Comparison of ENCODE assay signal across 1 cellular context in the genomic region with DNA sequence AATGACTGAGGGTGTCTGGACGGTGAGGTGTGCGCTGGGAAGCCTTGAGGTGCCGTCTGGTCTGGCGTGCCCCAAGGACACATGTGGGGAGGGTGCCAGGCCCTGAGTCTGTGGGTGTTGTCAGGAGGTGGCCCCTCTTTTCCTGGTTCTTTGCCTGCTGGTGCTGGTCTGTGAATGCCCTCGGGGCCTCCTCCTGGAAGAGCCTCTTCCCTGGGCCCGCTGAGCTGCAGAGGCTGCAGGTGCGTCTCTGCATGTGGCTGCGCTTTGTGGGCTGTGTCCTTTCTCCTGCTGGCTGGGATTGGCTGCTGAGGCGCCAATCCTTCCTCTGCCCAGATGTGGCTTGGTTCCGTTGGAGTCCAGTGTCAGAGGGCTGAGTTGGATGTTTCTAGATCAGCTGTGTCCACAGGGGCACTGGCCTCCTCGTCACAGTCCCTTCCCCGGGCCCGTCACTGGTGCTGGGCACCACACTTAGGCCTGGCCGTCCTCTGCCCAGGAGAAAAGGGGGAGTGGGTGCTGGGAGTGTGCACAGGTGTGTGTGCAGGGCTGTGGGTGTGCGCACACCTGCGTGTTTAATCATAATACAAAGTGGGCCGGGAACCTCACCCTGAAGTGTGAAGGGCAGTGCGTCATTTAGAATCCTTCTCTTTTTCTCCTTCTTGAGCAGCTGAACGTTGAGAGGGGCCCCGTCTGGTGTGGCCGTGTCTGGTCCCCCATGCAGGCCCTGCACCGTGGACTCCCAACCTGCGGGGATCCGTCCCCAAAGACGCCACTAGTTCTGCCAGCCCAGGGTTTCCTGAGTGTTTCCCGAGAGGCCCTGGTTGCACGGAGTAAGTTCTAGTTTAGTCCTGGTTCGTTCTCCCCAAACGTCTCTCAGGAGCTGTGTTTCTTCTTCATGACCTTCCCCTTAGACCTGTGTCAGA.
TF ChIP-seq lines count a peak whose summit lies in the region.

No MANE protein-coding gene starts in this region.

TF ChIP-seq in HepG2, 621 proteins besides CTCF, POLR2A, EP300 and RAD21:
- TF ChIP-seq, protein P1, sequence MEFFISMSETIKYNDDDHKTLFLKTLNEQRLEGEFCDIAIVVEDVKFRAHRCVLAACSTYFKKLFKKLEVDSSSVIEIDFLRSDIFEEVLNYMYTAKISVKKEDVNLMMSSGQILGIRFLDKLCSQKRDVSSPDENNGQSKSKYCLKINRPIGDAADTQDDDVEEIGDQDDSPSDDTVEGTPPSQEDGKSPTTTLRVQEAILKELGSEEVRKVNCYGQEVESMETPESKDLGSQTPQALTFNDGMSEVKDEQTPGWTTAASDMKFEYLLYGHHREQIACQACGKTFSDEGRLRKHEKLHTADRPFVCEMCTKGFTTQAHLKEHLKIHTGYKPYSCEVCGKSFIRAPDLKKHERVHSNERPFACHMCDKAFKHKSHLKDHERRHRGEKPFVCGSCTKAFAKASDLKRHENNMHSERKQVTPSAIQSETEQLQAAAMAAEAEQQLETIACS (CRISPR knock-in tag; IDR thresholded peaks at IDR 0.05) = no peak
- TF ChIP-seq, protein P2, sequence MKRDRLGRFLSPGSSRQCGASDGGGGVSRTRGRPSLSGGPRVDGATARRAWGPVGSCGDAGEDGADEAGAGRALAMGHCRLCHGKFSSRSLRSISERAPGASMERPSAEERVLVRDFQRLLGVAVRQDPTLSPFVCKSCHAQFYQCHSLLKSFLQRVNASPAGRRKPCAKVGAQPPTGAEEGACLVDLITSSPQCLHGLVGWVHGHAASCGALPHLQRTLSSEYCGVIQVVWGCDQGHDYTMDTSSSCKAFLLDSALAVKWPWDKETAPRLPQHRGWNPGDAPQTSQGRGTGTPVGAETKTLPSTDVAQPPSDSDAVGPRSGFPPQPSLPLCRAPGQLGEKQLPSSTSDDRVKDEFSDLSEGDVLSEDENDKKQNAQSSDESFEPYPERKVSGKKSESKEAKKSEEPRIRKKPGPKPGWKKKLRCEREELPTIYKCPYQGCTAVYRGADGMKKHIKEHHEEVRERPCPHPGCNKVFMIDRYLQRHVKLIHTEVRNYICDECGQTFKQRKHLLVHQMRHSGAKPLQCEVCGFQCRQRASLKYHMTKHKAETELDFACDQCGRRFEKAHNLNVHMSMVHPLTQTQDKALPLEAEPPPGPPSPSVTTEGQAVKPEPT (CRISPR knock-in tag; IDR thresholded peaks at IDR 0.05; ENCODE audit: low read depth) = no peak
- no peak for TF ChIP-seq ZFP37 (CRISPR knock-in tag; IDR thresholded peaks at IDR 0.05; ENCODE audit: borderline replicate concordance)
- TF ChIP-seq, protein P3, sequence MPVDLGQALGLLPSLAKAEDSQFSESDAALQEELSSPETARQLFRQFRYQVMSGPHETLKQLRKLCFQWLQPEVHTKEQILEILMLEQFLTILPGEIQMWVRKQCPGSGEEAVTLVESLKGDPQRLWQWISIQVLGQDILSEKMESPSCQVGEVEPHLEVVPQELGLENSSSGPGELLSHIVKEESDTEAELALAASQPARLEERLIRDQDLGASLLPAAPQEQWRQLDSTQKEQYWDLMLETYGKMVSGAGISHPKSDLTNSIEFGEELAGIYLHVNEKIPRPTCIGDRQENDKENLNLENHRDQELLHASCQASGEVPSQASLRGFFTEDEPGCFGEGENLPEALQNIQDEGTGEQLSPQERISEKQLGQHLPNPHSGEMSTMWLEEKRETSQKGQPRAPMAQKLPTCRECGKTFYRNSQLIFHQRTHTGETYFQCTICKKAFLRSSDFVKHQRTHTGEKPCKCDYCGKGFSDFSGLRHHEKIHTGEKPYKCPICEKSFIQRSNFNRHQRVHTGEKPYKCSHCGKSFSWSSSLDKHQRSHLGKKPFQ (CRISPR knock-in tag; IDR thresholded peaks at IDR 0.05; ENCODE audit: insufficient replicate concordance) = no peak
- no peak for TF ChIP-seq HIVEP1 (CRISPR knock-in tag; IDR thresholded peaks at IDR 0.05)
- TF ChIP-seq, protein P4, sequence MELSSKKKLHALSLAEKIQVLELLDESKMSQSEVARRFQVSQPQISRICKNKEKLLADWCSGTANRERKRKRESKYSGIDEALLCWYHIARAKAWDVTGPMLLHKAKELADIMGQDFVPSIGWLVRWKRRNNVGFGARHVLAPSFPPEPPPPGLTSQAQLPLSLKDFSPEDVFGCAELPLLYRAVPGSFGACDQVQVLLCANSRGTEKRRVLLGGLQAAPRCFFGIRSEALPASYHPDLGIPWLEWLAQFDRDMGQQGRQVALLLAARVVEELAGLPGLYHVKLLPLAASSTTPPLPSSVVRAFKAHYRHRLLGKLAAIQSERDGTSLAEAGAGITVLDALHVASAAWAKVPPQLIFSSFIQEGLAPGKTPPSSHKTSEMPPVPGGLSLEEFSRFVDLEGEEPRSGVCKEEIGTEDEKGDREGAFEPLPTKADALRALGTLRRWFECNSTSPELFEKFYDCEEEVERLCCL (CRISPR knock-in tag; IDR thresholded peaks at IDR 0.05; ENCODE audit: borderline replicate concordance) = no peak
- TF ChIP-seq POLR2AphosphoS5 (IDR thresholded peaks at IDR 0.05; ENCODE audit: low read depth, low read length) = no peak
- TF ChIP-seq, protein P5, sequence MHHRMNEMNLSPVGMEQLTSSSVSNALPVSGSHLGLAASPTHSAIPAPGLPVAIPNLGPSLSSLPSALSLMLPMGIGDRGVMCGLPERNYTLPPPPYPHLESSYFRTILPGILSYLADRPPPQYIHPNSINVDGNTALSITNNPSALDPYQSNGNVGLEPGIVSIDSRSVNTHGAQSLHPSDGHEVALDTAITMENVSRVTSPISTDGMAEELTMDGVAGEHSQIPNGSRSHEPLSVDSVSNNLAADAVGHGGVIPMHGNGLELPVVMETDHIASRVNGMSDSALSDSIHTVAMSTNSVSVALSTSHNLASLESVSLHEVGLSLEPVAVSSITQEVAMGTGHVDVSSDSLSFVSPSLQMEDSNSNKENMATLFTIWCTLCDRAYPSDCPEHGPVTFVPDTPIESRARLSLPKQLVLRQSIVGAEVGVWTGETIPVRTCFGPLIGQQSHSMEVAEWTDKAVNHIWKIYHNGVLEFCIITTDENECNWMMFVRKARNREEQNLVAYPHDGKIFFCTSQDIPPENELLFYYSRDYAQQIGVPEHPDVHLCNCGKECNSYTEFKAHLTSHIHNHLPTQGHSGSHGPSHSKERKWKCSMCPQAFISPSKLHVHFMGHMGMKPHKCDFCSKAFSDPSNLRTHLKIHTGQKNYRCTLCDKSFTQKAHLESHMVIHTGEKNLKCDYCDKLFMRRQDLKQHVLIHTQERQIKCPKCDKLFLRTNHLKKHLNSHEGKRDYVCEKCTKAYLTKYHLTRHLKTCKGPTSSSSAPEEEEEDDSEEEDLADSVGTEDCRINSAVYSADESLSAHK (CRISPR knock-in tag; IDR thresholded peaks at IDR 0.05; ENCODE audit: borderline replicate concordance) = no peak
- no peak for TF ChIP-seq RORA (CRISPR knock-in tag; IDR thresholded peaks at IDR 0.05)
- TF ChIP-seq, protein P6, sequence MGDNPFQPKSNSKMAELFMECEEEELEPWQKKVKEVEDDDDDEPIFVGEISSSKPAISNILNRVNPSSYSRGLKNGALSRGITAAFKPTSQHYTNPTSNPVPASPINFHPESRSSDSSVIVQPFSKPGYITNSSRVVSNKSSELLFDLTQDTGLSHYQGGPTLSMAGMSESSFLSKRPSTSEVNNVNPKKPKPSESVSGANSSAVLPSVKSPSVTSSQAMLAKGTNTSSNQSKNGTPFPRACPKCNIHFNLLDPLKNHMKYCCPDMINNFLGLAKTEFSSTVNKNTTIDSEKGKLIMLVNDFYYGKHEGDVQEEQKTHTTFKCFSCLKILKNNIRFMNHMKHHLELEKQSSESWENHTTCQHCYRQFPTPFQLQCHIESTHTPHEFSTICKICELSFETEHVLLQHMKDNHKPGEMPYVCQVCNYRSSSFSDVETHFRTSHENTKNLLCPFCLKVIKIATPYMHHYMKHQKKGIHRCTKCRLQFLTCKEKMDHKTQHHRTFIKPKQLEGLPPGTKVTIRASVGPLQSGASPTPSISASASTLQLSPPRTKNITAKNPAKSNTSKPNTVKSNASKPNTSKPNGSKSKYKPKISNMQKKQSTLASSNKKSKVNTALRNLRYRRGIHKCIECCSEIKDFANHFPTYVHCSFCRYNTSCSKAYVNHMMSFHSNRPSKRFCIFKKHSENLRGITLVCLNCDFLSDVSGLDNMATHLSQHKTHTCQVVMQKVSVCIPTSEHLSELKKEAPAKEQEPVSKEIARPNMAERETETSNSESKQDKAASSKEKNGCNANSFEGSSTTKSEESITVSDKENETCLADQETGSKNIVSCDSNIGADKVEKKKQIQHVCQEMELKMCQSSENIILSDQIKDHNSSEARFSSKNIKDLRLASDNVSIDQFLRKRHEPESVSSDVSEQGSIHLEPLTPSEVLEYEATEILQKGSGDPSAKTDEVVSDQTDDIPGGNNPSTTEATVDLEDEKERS (CRISPR knock-in tag; IDR thresholded peaks at IDR 0.05) = no peak
- no peak for TF ChIP-seq STAT5B (CRISPR knock-in tag; IDR thresholded peaks at IDR 0.05)
